1 cellular context compared by ENCODE assay signal in genomic region chr1:31910933-31911332, GRCh38.
TF ChIP-seq lines count a peak whose summit lies in the region.

No MANE protein-coding gene starts in this region.

TF ChIP-seq in HepG2, 621 proteins besides CTCF, POLR2A, EP300 and RAD21 (continued from another document and continues in another):
- TF ChIP-seq, protein P1, sequence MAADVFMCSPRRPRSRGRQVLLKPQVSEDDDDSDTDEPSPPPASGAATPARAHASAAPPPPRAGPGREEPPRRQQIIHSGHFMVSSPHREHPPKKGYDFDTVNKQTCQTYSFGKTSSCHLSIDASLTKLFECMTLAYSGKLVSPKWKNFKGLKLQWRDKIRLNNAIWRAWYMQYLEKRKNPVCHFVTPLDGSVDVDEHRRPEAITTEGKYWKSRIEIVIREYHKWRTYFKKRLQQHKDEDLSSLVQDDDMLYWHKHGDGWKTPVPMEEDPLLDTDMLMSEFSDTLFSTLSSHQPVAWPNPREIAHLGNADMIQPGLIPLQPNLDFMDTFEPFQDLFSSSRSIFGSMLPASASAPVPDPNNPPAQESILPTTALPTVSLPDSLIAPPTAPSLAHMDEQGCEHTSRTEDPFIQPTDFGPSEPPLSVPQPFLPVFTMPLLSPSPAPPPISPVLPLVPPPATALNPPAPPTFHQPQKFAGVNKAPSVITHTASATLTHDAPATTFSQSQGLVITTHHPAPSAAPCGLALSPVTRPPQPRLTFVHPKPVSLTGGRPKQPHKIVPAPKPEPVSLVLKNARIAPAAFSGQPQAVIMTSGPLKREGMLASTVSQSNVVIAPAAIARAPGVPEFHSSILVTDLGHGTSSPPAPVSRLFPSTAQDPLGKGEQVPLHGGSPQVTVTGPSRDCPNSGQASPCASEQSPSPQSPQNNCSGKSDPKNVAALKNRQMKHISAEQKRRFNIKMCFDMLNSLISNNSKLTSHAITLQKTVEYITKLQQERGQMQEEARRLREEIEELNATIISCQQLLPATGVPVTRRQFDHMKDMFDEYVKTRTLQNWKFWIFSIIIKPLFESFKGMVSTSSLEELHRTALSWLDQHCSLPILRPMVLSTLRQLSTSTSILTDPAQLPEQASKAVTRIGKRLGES (CRISPR knock-in tag; IDR thresholded peaks at IDR 0.05; ENCODE audit: borderline replicate concordance) = no peak
- TF ChIP-seq ZNF224 (CRISPR knock-in tag; IDR thresholded peaks at IDR 0.05) (no peak), ZNF331 (CRISPR knock-in tag; IDR thresholded peaks at IDR 0.05) (peak; percentile 52; the same call in 1 of the 2 replicates), ZNF563 (CRISPR knock-in tag; IDR thresholded peaks at IDR 0.05) (no peak), CBFB (CRISPR knock-in tag; IDR thresholded peaks at IDR 0.05) (0 out of 2 replicates have a peak, but pooled peaks have one; percentile 20), ZFAT (CRISPR knock-in tag; conservative IDR thresholded peaks at IDR 0.05) (no peak), ZNF530 (CRISPR knock-in tag; IDR thresholded peaks at IDR 0.05; ENCODE audit: low read depth) (no peak), SKIL (CRISPR knock-in tag; IDR thresholded peaks at IDR 0.05; ENCODE audit: borderline replicate concordance) (no peak), ZSCAN5A (CRISPR knock-in tag; IDR thresholded peaks at IDR 0.05; ENCODE audit: borderline replicate concordance) (no peak), TERF1 (CRISPR knock-in tag; IDR thresholded peaks at IDR 0.05) (no peak), MED1 (CRISPR knock-in tag; IDR thresholded peaks at IDR 0.05) (peak; percentile 48), ZBTB44 (CRISPR knock-in tag; IDR thresholded peaks at IDR 0.05) (no peak), AHR (CRISPR knock-in tag; IDR thresholded peaks at IDR 0.05) (no peak), FOXM1 (CRISPR knock-in tag; IDR thresholded peaks at IDR 0.05) (no peak), ZNF7 (CRISPR knock-in tag; IDR thresholded peaks at IDR 0.05) (no peak), ZNF136 (CRISPR knock-in tag; IDR thresholded peaks at IDR 0.05; ENCODE audit: low read depth) (no peak), U2AF1 (optimal IDR thresholded peaks at IDR 0.05; ENCODE audit: low read depth, low read length) (no peak), RFX1 (IDR thresholded peaks at IDR 0.05) (no peak), ARID3A (IDR thresholded peaks at IDR 0.05; ENCODE audit: low read depth, low read length) (peak; percentile 56; the same call in 1 of the 2 replicates), ZNF709 (CRISPR knock-in tag; IDR thresholded peaks at IDR 0.05) (no peak), ZNF652 (CRISPR knock-in tag; IDR thresholded peaks at IDR 0.05; ENCODE audit: borderline replicate concordance, low read depth) (no peak), JUNB (CRISPR knock-in tag; IDR thresholded peaks at IDR 0.05; ENCODE audit: borderline replicate concordance) (no peak), TFDP1 (CRISPR knock-in tag; IDR thresholded peaks at IDR 0.05; ENCODE audit: borderline replicate concordance) (no peak), ZNF569 (CRISPR knock-in tag; IDR thresholded peaks at IDR 0.05; ENCODE audit: borderline replicate concordance) (no peak), MTF1 (CRISPR knock-in tag; IDR thresholded peaks at IDR 0.05) (no peak), KLF15 (CRISPR knock-in tag; IDR thresholded peaks at IDR 0.05; ENCODE audit: borderline replicate concordance) (no peak), ZNF24 (IDR thresholded peaks at IDR 0.05) (no peak), HDAC2 (CRISPR knock-in tag; IDR thresholded peaks at IDR 0.05) (peak; percentile 82), TMF1 (CRISPR knock-in tag; IDR thresholded peaks at IDR 0.05; ENCODE audit: low read depth) (no peak)
- TF ChIP-seq, protein P2, sequence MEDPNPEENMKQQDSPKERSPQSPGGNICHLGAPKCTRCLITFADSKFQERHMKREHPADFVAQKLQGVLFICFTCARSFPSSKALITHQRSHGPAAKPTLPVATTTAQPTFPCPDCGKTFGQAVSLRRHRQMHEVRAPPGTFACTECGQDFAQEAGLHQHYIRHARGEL (CRISPR knock-in tag; IDR thresholded peaks at IDR 0.05) = no peak
- TF ChIP-seq, protein P3, sequence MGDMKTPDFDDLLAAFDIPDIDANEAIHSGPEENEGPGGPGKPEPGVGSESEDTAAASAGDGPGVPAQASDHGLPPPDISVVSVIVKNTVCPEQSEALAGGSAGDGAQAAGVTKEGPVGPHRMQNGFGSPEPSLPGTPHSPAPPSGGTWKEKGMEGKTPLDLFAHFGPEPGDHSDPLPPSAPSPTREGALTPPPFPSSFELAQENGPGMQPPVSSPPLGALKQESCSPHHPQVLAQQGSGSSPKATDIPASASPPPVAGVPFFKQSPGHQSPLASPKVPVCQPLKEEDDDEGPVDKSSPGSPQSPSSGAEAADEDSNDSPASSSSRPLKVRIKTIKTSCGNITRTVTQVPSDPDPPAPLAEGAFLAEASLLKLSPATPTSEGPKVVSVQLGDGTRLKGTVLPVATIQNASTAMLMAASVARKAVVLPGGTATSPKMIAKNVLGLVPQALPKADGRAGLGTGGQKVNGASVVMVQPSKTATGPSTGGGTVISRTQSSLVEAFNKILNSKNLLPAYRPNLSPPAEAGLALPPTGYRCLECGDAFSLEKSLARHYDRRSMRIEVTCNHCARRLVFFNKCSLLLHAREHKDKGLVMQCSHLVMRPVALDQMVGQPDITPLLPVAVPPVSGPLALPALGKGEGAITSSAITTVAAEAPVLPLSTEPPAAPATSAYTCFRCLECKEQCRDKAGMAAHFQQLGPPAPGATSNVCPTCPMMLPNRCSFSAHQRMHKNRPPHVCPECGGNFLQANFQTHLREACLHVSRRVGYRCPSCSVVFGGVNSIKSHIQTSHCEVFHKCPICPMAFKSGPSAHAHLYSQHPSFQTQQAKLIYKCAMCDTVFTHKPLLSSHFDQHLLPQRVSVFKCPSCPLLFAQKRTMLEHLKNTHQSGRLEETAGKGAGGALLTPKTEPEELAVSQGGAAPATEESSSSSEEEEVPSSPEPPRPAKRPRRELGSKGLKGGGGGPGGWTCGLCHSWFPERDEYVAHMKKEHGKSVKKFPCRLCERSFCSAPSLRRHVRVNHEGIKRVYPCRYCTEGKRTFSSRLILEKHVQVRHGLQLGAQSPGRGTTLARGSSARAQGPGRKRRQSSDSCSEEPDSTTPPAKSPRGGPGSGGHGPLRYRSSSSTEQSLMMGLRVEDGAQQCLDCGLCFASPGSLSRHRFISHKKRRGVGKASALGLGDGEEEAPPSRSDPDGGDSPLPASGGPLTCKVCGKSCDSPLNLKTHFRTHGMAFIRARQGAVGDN (CRISPR knock-in tag; IDR thresholded peaks at IDR 0.05) = no peak
- TF ChIP-seq, protein P4, sequence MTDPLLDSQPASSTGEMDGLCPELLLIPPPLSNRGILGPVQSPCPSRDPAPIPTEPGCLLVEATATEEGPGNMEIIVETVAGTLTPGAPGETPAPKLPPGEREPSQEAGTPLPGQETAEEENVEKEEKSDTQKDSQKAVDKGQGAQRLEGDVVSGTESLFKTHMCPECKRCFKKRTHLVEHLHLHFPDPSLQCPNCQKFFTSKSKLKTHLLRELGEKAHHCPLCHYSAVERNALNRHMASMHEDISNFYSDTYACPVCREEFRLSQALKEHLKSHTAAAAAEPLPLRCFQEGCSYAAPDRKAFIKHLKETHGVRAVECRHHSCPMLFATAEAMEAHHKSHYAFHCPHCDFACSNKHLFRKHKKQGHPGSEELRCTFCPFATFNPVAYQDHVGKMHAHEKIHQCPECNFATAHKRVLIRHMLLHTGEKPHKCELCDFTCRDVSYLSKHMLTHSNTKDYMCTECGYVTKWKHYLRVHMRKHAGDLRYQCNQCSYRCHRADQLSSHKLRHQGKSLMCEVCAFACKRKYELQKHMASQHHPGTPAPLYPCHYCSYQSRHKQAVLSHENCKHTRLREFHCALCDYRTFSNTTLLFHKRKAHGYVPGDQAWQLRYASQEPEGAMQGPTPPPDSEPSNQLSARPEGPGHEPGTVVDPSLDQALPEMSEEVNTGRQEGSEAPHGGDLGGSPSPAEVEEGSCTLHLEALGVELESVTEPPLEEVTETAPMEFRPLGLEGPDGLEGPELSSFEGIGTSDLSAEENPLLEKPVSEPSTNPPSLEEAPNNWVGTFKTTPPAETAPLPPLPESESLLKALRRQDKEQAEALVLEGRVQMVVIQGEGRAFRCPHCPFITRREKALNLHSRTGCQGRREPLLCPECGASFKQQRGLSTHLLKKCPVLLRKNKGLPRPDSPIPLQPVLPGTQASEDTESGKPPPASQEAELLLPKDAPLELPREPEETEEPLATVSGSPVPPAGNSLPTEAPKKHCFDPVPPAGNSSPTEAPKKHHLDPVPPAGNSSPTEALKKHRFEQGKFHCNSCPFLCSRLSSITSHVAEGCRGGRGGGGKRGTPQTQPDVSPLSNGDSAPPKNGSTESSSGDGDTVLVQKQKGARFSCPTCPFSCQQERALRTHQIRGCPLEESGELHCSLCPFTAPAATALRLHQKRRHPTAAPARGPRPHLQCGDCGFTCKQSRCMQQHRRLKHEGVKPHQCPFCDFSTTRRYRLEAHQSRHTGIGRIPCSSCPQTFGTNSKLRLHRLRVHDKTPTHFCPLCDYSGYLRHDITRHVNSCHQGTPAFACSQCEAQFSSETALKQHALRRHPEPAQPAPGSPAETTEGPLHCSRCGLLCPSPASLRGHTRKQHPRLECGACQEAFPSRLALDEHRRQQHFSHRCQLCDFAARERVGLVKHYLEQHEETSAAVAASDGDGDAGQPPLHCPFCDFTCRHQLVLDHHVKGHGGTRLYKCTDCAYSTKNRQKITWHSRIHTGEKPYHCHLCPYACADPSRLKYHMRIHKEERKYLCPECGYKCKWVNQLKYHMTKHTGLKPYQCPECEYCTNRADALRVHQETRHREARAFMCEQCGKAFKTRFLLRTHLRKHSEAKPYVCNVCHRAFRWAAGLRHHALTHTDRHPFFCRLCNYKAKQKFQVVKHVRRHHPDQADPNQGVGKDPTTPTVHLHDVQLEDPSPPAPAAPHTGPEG (CRISPR knock-in tag; IDR thresholded peaks at IDR 0.05) = no peak
